ENCODE assay signal across 30 cellular contexts in genomic region chr4:119597377-119597776, GRCh38. TPM values are rescaled to one million over a fixed set of nuclear protein-coding genes. Genes with fewer than 3 reads are reported as not detected.
DNase-seq lines count a peak whose midpoint lies in the region; ATAC-seq and TF ChIP-seq lines count a peak whose summit lies in the region.
"Had no signal": no experiment of that assay in that cellular context is flagged by ENCODE, and none has a peak within 500 bp of the region (broad histone marks: within the 10 kb centered on the region; RNA-seq: fewer than 3 reads in every experiment).

No MANE protein-coding gene starts in this region.

- no peak overlapping the region for H3K23ac ChIP-seq in mesenchymal stem cell (ENCODE audit: low read length in 2 of 2)

- H3K4me3 ChIP-seq in SK-N-SH (ENCODE audit: low read depth in 2 of 2, low read length in 1 of 2): no peak overlapping the region
- H3K4me3 ChIP-seq in mesenchymal stem cell (ENCODE audit: insufficient read depth in 1 of 2, low read depth in 1 of 2, low read length in 2 of 2): no peak overlapping the region
- no peak overlapping the region for H3K4me3 ChIP-seq in endodermal cell (ENCODE audit: low read length)
- H3K4me3 ChIP-seq: lower lobe of right lung, upper lobe of left lung had no signal

- CTCF ChIA-PET in SK-N-SH (lab: Yijun Ruan, JAX): interaction anchor here (0.7 to 1.5 kb wide), 2 partner anchors 31 kb away, joined by 3 to 12 read pairs; partner anchors contain the start of gene PDE5A

- H3K4me2 ChIP-seq in SK-N-SH (no peak overlapping the region), mesenchymal stem cell (ENCODE audit: low read length, poor library complexity, severe bottlenecking) (no peak overlapping the region)
- H3K4me2 ChIP-seq: KMS-11 had no signal

- peaks cover 4% of the 10 kb centered on the region for H3K4me1 Mint-ChIP-seq in endodermal cell
- H3K4me1 Mint-ChIP-seq: activated naive CD4-positive, alpha-beta T cell treated with anti-CD3 and anti-CD28 coated beads, Interleukin-2, amount 50 U/mL, for 24 hours; activated T-helper 17 cell treated with anti-CD3 and anti-CD28 coated beads, Interleukin-2, amount 50 U/mL, for 72 hours; stimulated activated effector memory CD8-positive, alpha-beta T cell treated with anti-CD3 and anti-CD28 coated beads, Interleukin-12 subunit alpha, Interleukin-12 subunit beta, amount 100 ng/mL, for 72 hours had no signal

- no peaks in the 10 kb centered on the region for H3K79me2 ChIP-seq in SK-N-SH (ENCODE audit: insufficient read depth)

- peaks cover 2% of the 10 kb centered on the region for H3K79me1 ChIP-seq in mesenchymal stem cell (replicated peaks; ENCODE audit: low read length, poor library complexity, severe bottlenecking)

- no peaks in the 10 kb centered on the region for H3K9me2 ChIP-seq in SK-N-SH

- H3K4me1 ChIP-seq in SK-N-SH (ENCODE audit: control insufficient read depth in 1 of 2, insufficient read depth in 2 of 2, low read depth in 1 of 2, low read length in 1 of 2): no peaks in the 10 kb centered on the region
- no peaks in the 10 kb centered on the region for H3K4me1 ChIP-seq in mesenchymal stem cell (ENCODE audit: control insufficient read depth, insufficient read depth, low read depth, low read length)
- H3K4me1 ChIP-seq in endodermal cell (ENCODE audit: control insufficient read depth, insufficient read depth, low read length): no peaks in the 10 kb centered on the region
- H3K4me1 ChIP-seq: Caco-2, lower lobe of right lung, upper lobe of left lung had no signal

- H3K36me3 Mint-ChIP-seq in endodermal cell (ENCODE audit: low read depth): peaks cover 54% of the 10 kb centered on the region
- H3K36me3 Mint-ChIP-seq: stimulated activated effector memory CD8-positive, alpha-beta T cell treated with anti-CD3 and anti-CD28 coated beads, Interleukin-12 subunit alpha, Interleukin-12 subunit beta, amount 100 ng/mL, for 72 hours had no signal

- peaks cover 12% of the 10 kb centered on the region for H3K9me3 Mint-ChIP-seq in endodermal cell
- H3K9me3 Mint-ChIP-seq: stimulated activated effector memory CD8-positive, alpha-beta T cell treated with anti-CD3 and anti-CD28 coated beads, Interleukin-12 subunit alpha, Interleukin-12 subunit beta, amount 100 ng/mL, for 72 hours had no signal

- H2AK5ac ChIP-seq in mesenchymal stem cell (ENCODE audit: low read length, severe bottlenecking): no peak overlapping the region

- no peak overlapping the region for H2BK5ac ChIP-seq in mesenchymal stem cell (ENCODE audit: low read depth, low read length, poor library complexity, severe bottlenecking)

- no peak overlapping the region for H3K27ac Mint-ChIP-seq in endodermal cell
- H3K27ac Mint-ChIP-seq: activated CD8-positive, alpha-beta T cell treated with anti-CD3 and anti-CD28 coated beads for 36 hours; activated naive CD4-positive, alpha-beta T cell treated with anti-CD3 and anti-CD28 coated beads, Interleukin-2, amount 50 U/mL, for 24 hours; activated T-helper 17 cell treated with anti-CD3 and anti-CD28 coated beads, Interleukin-2, amount 50 U/mL, for 72 hours; natural killer cell treated with Interleukin-12 subunit alpha and Interleukin-12 subunit beta and Interleukin-15 and Interleukin-18, amount 100 ng/mL, for 72 hours; stimulated activated effector memory CD8-positive, alpha-beta T cell treated with anti-CD3 and anti-CD28 coated beads, Interleukin-12 subunit alpha, Interleukin-12 subunit beta, amount 100 ng/mL, for 72 hours; T-helper 2 cell treated with Interferon-gamma antibody and Interleukin-4, amounts not matched to agents 5 μg/mL and 100 μg/mL, for 36 hours had no signal

- POLR2A ChIA-PET in SK-N-SH (lab: Yijun Ruan, JAX): no interaction called here

- DNase-seq in SK-N-SH (no peak), epidermal melanocyte (ENCODE audit: insufficient read length, low spot score) (peak; percentile 53), mesenchymal stem cell (peak; percentile 77), endodermal cell (no peak), NCI-H69 (lab: John Stamatoyannopoulos, UW) (no peak)
- DNase-seq in activated naive CD4-positive, alpha-beta T cell (lab: John Stamatoyannopoulos, UW): no peak
- DNase-seq: activated CD4-positive, alpha-beta T cell treated with anti-CD3 and anti-CD28 coated beads for 1 hour; activated CD8-positive, alpha-beta T cell treated with anti-CD3 and anti-CD28 coated beads for 36 hours; amygdala; Caco-2; DMS79 treated with DMSO at 0.1 percent for 48 hours; lower lobe of right lung; MM.1S; NCI-H1105 treated with DMSO at 0.1 percent for 48 hours; NCI-H1930; NCI-H524; Right ventricle myocardium superior; stimulated activated CD4-positive, alpha-beta T cell treated with anti-CD3 and anti-CD28 coated beads, Interleukin-15, amount 100 ng/mL, for 24 hours; stimulated activated CD4-positive, alpha-beta T cell treated with anti-CD3 and anti-CD28 coated beads, Interleukin-4, amount 100 ng/mL, for 4 hours; upper lobe of left lung had no signal

- H3K27me3 Mint-ChIP-seq in endodermal cell (ENCODE audit: insufficient read depth): no peaks in the 10 kb centered on the region
- H3K27me3 Mint-ChIP-seq: activated T-helper 17 cell treated with anti-CD3 and anti-CD28 coated beads, Interleukin-2, amount 50 U/mL, for 72 hours had no signal

- H2AFZ ChIP-seq in SK-N-SH (ENCODE audit: low read depth) (no peak overlapping the region), mesenchymal stem cell (ENCODE audit: low read depth, low read length) (no peak overlapping the region)

- H3K36me3 ChIP-seq in SK-N-SH (replicated peaks in 1 of 2; ENCODE audit: control insufficient read depth in 1 of 2, insufficient read depth in 2 of 2, low read length in 1 of 2) (peaks cover 10 to 14% of the 10 kb centered on the region in 2 experiments), mesenchymal stem cell (ENCODE audit: control insufficient read depth in 1 of 2, insufficient read depth in 2 of 2, low read depth in 1 of 2, low read length in 2 of 2) (no peaks in the 10 kb centered on the region), endodermal cell (ENCODE audit: control insufficient read depth, insufficient read depth, low read length) (peaks cover 3% of the 10 kb centered on the region)
- H3K36me3 ChIP-seq: lower lobe of right lung, upper lobe of left lung had no signal

- H3K14ac ChIP-seq in mesenchymal stem cell (ENCODE audit: low read length in 2 of 2): no peak overlapping the region

- no peak overlapping the region for H2BK120ac ChIP-seq in mesenchymal stem cell (ENCODE audit: low read depth, low read length)

- H3K4ac ChIP-seq in mesenchymal stem cell (ENCODE audit: low read depth in 1 of 2, low read length in 2 of 2): no peak overlapping the region

- no peak overlapping the region for H2BK15ac ChIP-seq in mesenchymal stem cell (ENCODE audit: low read depth, poor library complexity, severe bottlenecking)

- WGBS in SK-N-SH (ENCODE audit: low lambda C conversion rate): 86% methylated on average over 3 of the region's 3 CpGs
- WGBS in mesenchymal stem cell: 82% methylated on average over 2 of the region's 3 CpGs
- WGBS in endodermal cell (ENCODE audit: insufficient coverage in 1 of 2, insufficient read length in 1 of 2), 2 experiments: 70 to 78% methylated on average over 3 of the region's 3 CpGs

- H3K27ac ChIP-seq in SK-N-SH (ENCODE audit: low read depth in 2 of 2, low read length in 1 of 2) (no peak overlapping the region), mesenchymal stem cell (ENCODE audit: low read length, poor library complexity, severe bottlenecking) (no peak overlapping the region), endodermal cell (ENCODE audit: low read depth, low read length) (no peak overlapping the region)
- H3K27ac ChIP-seq: 22Rv1, C4-2B, KMS-11, lower lobe of right lung, upper lobe of left lung had no signal

- H3K9ac ChIP-seq in SK-N-SH: no peak overlapping the region
- H3K9ac ChIP-seq in mesenchymal stem cell (ENCODE audit: low read length): no peak overlapping the region
- H3K9ac ChIP-seq in endodermal cell (ENCODE audit: extremely low read depth, low read length, poor library complexity, severe bottlenecking): no peak overlapping the region
- H3K9ac ChIP-seq: KMS-11 had no signal

- no peaks in the 10 kb centered on the region for H3K27me3 ChIP-seq in SK-N-SH (ENCODE audit: insufficient read depth)
- H3K27me3 ChIP-seq in mesenchymal stem cell (ENCODE audit: control insufficient read depth in 1 of 2, insufficient read depth in 1 of 2, low read length in 2 of 2): no peaks in the 10 kb centered on the region
- no peaks in the 10 kb centered on the region for H3K27me3 ChIP-seq in endodermal cell (ENCODE audit: control insufficient read depth, insufficient read depth, low read length, poor library complexity, severe bottlenecking)
- H3K27me3 ChIP-seq: upper lobe of left lung had no signal

- no peaks in the 10 kb centered on the region; the same call in 1 of the 2 replicates for H3K9me3 ChIP-seq in SK-N-SH
- H3K9me3 ChIP-seq in mesenchymal stem cell (ENCODE audit: control insufficient read depth, low read length): no peaks in the 10 kb centered on the region
- peaks cover 7% of the 10 kb centered on the region for H3K9me3 ChIP-seq in endodermal cell (ENCODE audit: control insufficient read depth, low read length)
- H3K9me3 ChIP-seq: lower lobe of right lung, upper lobe of left lung had no signal

- no peak overlapping the region for H4K91ac ChIP-seq in mesenchymal stem cell (ENCODE audit: low read length)

- TF ChIP-seq CTCF in SK-N-SH (IDR thresholded peaks at IDR 0.05): no peak
- no peak for TF ChIP-seq CTCF in endodermal cell (conservative IDR thresholded peaks at IDR 0.05)

- no peak overlapping the region for H3K4me3 Mint-ChIP-seq in endodermal cell
- H3K4me3 Mint-ChIP-seq: activated CD8-positive, alpha-beta T cell treated with anti-CD3 and anti-CD28 coated beads for 36 hours; activated naive CD4-positive, alpha-beta T cell treated with anti-CD3 and anti-CD28 coated beads, Interleukin-2, amount 50 U/mL, for 24 hours; activated T-helper 17 cell treated with anti-CD3 and anti-CD28 coated beads, Interleukin-2, amount 50 U/mL, for 72 hours; natural killer cell treated with Interleukin-12 subunit alpha and Interleukin-12 subunit beta and Interleukin-15 and Interleukin-18, amount 100 ng/mL, for 72 hours; stimulated activated effector memory CD8-positive, alpha-beta T cell treated with anti-CD3 and anti-CD28 coated beads, Interleukin-12 subunit alpha, Interleukin-12 subunit beta, amount 100 ng/mL, for 72 hours; T-helper 2 cell treated with Interferon-gamma antibody and Interleukin-4, amounts not matched to agents 5 μg/mL and 100 μg/mL, for 36 hours had no signal

- ATAC-seq in SK-N-SH treated with all-trans-retinoic acid at 6 μM for 48 hours (no peak), HG03108 (IDR thresholded peaks at IDR 0.05; ENCODE audit: unreplicated experiment) (no peak)
- ATAC-seq: activated CD8-positive, alpha-beta T cell treated with anti-CD3 and anti-CD28 coated beads for 36 hours; activated T-helper 17 cell treated with anti-CD3 and anti-CD28 coated beads, Interleukin-2, amount 50 U/mL, for 72 hours; lower lobe of right lung; natural killer cell treated with Interleukin-12 subunit alpha and Interleukin-12 subunit beta and Interleukin-15 and Interleukin-18, amount 100 ng/mL, for 72 hours; stimulated activated effector memory CD8-positive, alpha-beta T cell treated with anti-CD3 and anti-CD28 coated beads, Interleukin-12 subunit alpha, Interleukin-12 subunit beta, amount 100 ng/mL, for 72 hours had no signal

- H2BK12ac ChIP-seq in mesenchymal stem cell (ENCODE audit: low read length in 2 of 2): no peak overlapping the region

- H4K8ac ChIP-seq in mesenchymal stem cell (ENCODE audit: low read length): no peak overlapping the region

- TF ChIP-seq EP300 in SK-N-SH (IDR thresholded peaks at IDR 0.05; ENCODE audit: borderline replicate concordance in 1 of 2, low read depth in 1 of 2, low read length in 1 of 2): no peak

- H4K20me1 ChIP-seq in SK-N-SH (ENCODE audit: insufficient read depth): no peaks in the 10 kb centered on the region

- no peak for TF ChIP-seq RAD21 in SK-N-SH (IDR thresholded peaks at IDR 0.05; ENCODE audit: low read length)

- no peaks in the 10 kb centered on the region for H3F3A ChIP-seq in SK-N-SH (replicated peaks; ENCODE audit: insufficient read depth)

- H3K18ac ChIP-seq in mesenchymal stem cell (ENCODE audit: low read depth in 1 of 2, low read length in 2 of 2): no peak overlapping the region

RNA-seq across cellular contexts. Expression of gene PDE5A, which starts 31.2 kb away (rescaled TPM):
- 6.4 and 10.1 TPM in 2 replicates for polyA plus RNA-seq in SK-N-SH (2012; rRNA removed)
- 9.0 and 10.7 TPM in 2 replicates for polyA plus RNA-seq in SK-N-SH (2012; cell fraction: cytosol; rRNA removed)
- polyA plus RNA-seq in SK-N-SH (2012; cell fraction: nucleus; rRNA removed): 9.0 and 21.7 TPM in 2 replicates
- 76.3 TPM for polyA plus RNA-seq in mesenchymal stem cell (2013, experiment 1 of 2)
- 76.6 TPM for polyA plus RNA-seq in mesenchymal stem cell (2013, experiment 2 of 2)
- 10 to 100 TPM; 36.3 to 37.8 TPM for total RNA-seq in endodermal cell
- polyA plus RNA-seq in endodermal cell (2013, experiment 1 of 2): 8.6 TPM
- 7.6 TPM for polyA plus RNA-seq in endodermal cell (2013, experiment 2 of 2)

Comparison
In these comparisons a context has a peak if more than half of its experiments do, and no peak if none do; other contexts are left out.
1. DNase-seq: peak in epidermal melanocyte (single experiment) and mesenchymal stem cell (single experiment); none in SK-N-SH (single experiment), activated naive CD4-positive, alpha-beta T cell (0 of 4), endodermal cell (single experiment) and NCI-H69 (single experiment).